8 cellular contexts compared by ENCODE assay signal in genomic region chr2:160652236-160652635, GRCh38.
DNase-seq lines count a peak whose midpoint lies in the region; ATAC-seq and TF ChIP-seq lines count a peak whose summit lies in the region.

No MANE protein-coding gene starts in this region.

- TF ChIP-seq CTCF in natural killer cell (IDR thresholded peaks at IDR 0.05): no peak

- peaks cover 12% of the 10 kb centered on the region in 2 donors for H3K4me1 Mint-ChIP-seq in natural killer cell

- H3K27me3 Mint-ChIP-seq in natural killer cell (ENCODE audit: low read depth in 2 of 2): peaks cover 6 to 13% of the 10 kb centered on the region in 2 donors

- intact Hi-C loops in natural killer cell (cut with micrococcal nuclease): no loop called here

- H3K27ac Mint-ChIP-seq in natural killer cell: peak overlapping the region in 1 of 2 donors; percentile 12

- in situ Hi-C loops in G401 (cut with HindIII; ENCODE audit: low sequenced_read_pairs): no loop called here

- ATAC-seq in GM18867 (IDR thresholded peaks at IDR 0.05; ENCODE audit: unreplicated experiment): peak; percentile 72
- peak; percentile 83 to 91 (median 90) for ATAC-seq in natural killer cell
- ATAC-seq in GM21360 (IDR thresholded peaks at IDR 0.05; ENCODE audit: unreplicated experiment): no peak

- peak; percentile 72 to 82 for DNase-seq in NOMO-1 (lab: John Stamatoyannopoulos, UW; ENCODE audit: unreplicated experiment in 2 of 2)
- DNase-seq in activated effector memory CD4-positive, alpha-beta T cell treated with Interleukin-2 at 50 U/mL for 16 hours: peak; percentile 53
- DNase-seq in natural killer cell: no peak
- DNase-seq in G401 (ENCODE audit: low spot score): no peak
- DNase-seq in cortex of kidney (lab: John Stamatoyannopoulos, UW): no peak
- DNase-seq in dermis blood vessel endothelial cell: no peak

- no peaks in the 10 kb centered on the region for H3K9me3 Mint-ChIP-seq in natural killer cell

- H3K36me3 Mint-ChIP-seq in natural killer cell: no peaks in the 10 kb centered on the region

- H3K4me3 Mint-ChIP-seq in natural killer cell: peak overlapping the region; percentile 5

Comparison
In these comparisons a context has a peak if more than half of its experiments do, and no peak if none do; other contexts are left out.
1. DNase-seq: peak in NOMO-1 (2 of 2) and activated effector memory CD4-positive, alpha-beta T cell treated with Interleukin-2 at 50 U/mL for 16 hours (single experiment); none in natural killer cell (single experiment), G401 (single experiment), cortex of kidney (single experiment) and dermis blood vessel endothelial cell (single experiment).